In the genomic region with DNA sequence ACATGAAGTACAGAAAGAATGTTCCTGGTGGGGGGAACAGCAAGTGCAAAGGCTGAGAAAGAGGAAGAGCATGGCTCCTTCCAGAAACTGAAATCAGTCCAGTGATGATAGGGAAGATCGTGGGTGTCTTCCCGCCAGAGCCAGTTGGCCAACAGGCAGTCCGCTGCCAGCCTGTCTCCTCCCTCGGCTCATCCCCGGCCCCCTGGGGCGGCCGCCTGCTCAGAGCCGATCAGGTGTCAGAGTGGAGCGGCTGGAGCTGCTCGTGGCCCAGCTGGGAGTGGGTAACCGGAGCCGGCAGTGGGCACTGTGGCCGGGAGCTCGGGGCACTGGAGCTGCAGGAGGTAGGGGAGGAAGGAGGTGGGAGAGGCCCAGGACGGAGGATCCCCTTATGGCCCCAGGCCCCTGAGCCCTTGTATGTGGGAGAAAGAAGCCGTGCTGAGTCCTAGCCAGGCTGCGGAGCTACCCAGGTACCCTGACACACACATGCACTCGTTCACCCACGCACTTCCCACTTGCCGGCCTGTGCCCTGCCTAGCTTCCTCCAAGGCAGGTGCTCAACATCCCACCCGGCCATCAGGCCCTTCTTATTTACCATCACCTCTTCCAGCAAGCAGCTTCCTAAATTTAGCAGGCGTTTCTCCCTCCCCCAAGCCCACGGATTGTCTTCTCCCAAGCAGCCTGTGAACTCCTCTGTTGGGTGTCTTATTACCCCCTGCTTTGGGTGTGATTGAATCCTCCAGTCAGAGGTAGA, we compare ENCODE assay signal across 12 cellular contexts. TPM values are rescaled to one million over a fixed set of nuclear protein-coding genes. Genes with fewer than 3 reads are reported as not detected.
DNase-seq lines count a peak whose midpoint lies in the region; ATAC-seq and TF ChIP-seq lines count a peak whose summit lies in the region.
"Had no signal": no experiment of that assay in that cellular context is flagged by ENCODE, and none has a peak within 500 bp of the region (broad histone marks: within the 10 kb centered on the region; RNA-seq: fewer than 3 reads in every experiment).

No MANE protein-coding gene starts in this region.

- H3K27ac ChIP-seq in dorsolateral prefrontal cortex (peak overlapping the region in 51 of 59 donors; percentile 2 to 95 (median 68)), upper lobe of right lung (no peak overlapping the region)
- H3K27ac ChIP-seq: tibial artery had no signal

- peak overlapping the region in 55 of 59 donors; percentile 4 to 100 (median 44) for H3K4me3 ChIP-seq in dorsolateral prefrontal cortex
- no peak overlapping the region for H3K4me3 ChIP-seq in upper lobe of right lung
- H3K4me3 ChIP-seq: smooth muscle cell had no signal

- no peaks in the 10 kb centered on the region for H3K9me3 Mint-ChIP-seq in activated naive CD4-positive, alpha-beta T cell treated with anti-CD3 and anti-CD28 coated beads, Interleukin-2, amount 50 U/mL, for 24 hours

- intact Hi-C loops in dorsolateral prefrontal cortex (cut with DNase I) (loop anchor here (2.0 to 5.0 kb wide), 5 partner anchors 61 to 422 kb away; a partner anchor contains a TSS), upper lobe of right lung (cut with DNase I) (no loop called here)

- H3K27ac Mint-ChIP-seq in activated naive CD4-positive, alpha-beta T cell treated with anti-CD3 and anti-CD28 coated beads, Interleukin-2, amount 50 U/mL, for 24 hours, result no peak overlapping the region

- in situ Hi-C loops in ACHN (cut with HindIII; ENCODE audit: low pct_ligation_motif_present, low pct_unique_long_range_greater_than_20kb, low sequenced_read_pairs), result no loop called here

- peaks cover 25% of the 10 kb centered on the region for H3K4me1 ChIP-seq in upper lobe of right lung

- ATAC-seq in upper lobe of right lung (peak; percentile 9), HG02884 (IDR thresholded peaks at IDR 0.05; ENCODE audit: unreplicated experiment) (no peak)

- H3K4me3 Mint-ChIP-seq in activated naive CD4-positive, alpha-beta T cell treated with anti-CD3 and anti-CD28 coated beads, Interleukin-2, amount 50 U/mL, for 24 hours, result peak overlapping the region; percentile 43

- no peaks in the 10 kb centered on the region for H3K27me3 ChIP-seq in dorsolateral prefrontal cortex
- H3K27me3 ChIP-seq in upper lobe of right lung, result no peaks in the 10 kb centered on the region

- H3K27me3 Mint-ChIP-seq in activated naive CD4-positive, alpha-beta T cell treated with anti-CD3 and anti-CD28 coated beads, Interleukin-2, amount 50 U/mL, for 24 hours, result peaks cover 1% of the 10 kb centered on the region

- H3K36me3 ChIP-seq in upper lobe of right lung, result no peaks in the 10 kb centered on the region

- no peak for DNase-seq in activated naive CD4-positive, alpha-beta T cell treated with Interleukin-2 at 50 U/mL for 16 hours
- peak; percentile 19 for DNase-seq in NCI-H446 treated with DMSO at 0.1 percent for 48 hours (lab: John Stamatoyannopoulos, UW)
- DNase-seq in dorsolateral prefrontal cortex, result peak in 9 of 10 donors; percentile 7 to 79 (median 68)
- DNase-seq in upper lobe of right lung, result peak; percentile 72
- DNase-seq in AG08395 (ENCODE audit: low spot score), result no peak
- DNase-seq in ACHN, result no peak
- DNase-seq: Calu3 had no signal

- TF ChIP-seq CTCF in dorsolateral prefrontal cortex (IDR thresholded peaks at IDR 0.05 in 54 of 56, conservative IDR thresholded peaks at IDR 0.05 in 2 of 56; ENCODE audit: low read depth in 1 of 56, partially characterized antibody in 56 of 56) (no peak), upper lobe of right lung (IDR thresholded peaks at IDR 0.05) (no peak)

- H3K4me1 Mint-ChIP-seq in activated naive CD4-positive, alpha-beta T cell treated with anti-CD3 and anti-CD28 coated beads, Interleukin-2, amount 50 U/mL, for 24 hours, result peaks cover 35% of the 10 kb centered on the region

- no peaks in the 10 kb centered on the region for H3K9me3 ChIP-seq in upper lobe of right lung
- H3K9me3 ChIP-seq: tibial artery had no signal

- peaks cover 10% of the 10 kb centered on the region for H3K36me3 Mint-ChIP-seq in activated naive CD4-positive, alpha-beta T cell treated with anti-CD3 and anti-CD28 coated beads, Interleukin-2, amount 50 U/mL, for 24 hours

RNA-seq across cellular contexts. Expression of a gene that starts 1.7 kb away (rescaled TPM):
- total RNA-seq in dorsolateral prefrontal cortex (10 to 100 TPM; 15.8 to 64.8 (median 32.6) TPM), upper lobe of right lung (2.3 TPM)
- total RNA-seq: smooth muscle cell had no signal

RNA-seq across cellular contexts. Expression of a gene that starts 1.8 kb away (rescaled TPM):
- total RNA-seq in dorsolateral prefrontal cortex (10 to 100 TPM; 13.5 to 37.9 (median 21.8) TPM), upper lobe of right lung (20.3 TPM)

RNA-seq across cellular contexts. Expression of a gene that starts 30.7 kb away (rescaled TPM):
- total RNA-seq in dorsolateral prefrontal cortex (1 to 10 TPM in 53 of 120 experiments, under 1 TPM in 63, not detected in 4; 0.21 to 3.2 (median 0.93) TPM), upper lobe of right lung (not detected)
- total RNA-seq: kidney epithelial cell, smooth muscle cell had no signal

RNA-seq across cellular contexts. Expression of a gene that starts 45.2 kb away (rescaled TPM):
- total RNA-seq in dorsolateral prefrontal cortex, result 10 to 100 TPM in 2 of 120 experiments, 1 to 10 TPM in 111, under 1 TPM in 5, not detected in 2; 0.41 to 14.3 (median 3.1) TPM
- total RNA-seq in upper lobe of right lung, result 2.0 TPM

Comparison
In these comparisons a context has a peak if more than half of its experiments do, and no peak if none do; other contexts are left out.
1. DNase-seq: peak in NCI-H446 treated with DMSO at 0.1 percent for 48 hours (single experiment), dorsolateral prefrontal cortex (9 of 10) and upper lobe of right lung (single experiment); none in activated naive CD4-positive, alpha-beta T cell treated with Interleukin-2 at 50 U/mL for 16 hours (single experiment), AG08395 (single experiment) and ACHN (single experiment).